In genomic region chr6:139977887-139978332, GRCh38 we compare ENCODE assay signal across 11 cellular contexts.
A peak's percentile ranks its signal among the peaks of the same experiment; 100 is the strongest.
DNase-seq lines count a peak whose midpoint lies in the region; ATAC-seq and TF ChIP-seq lines count a peak whose summit lies in the region.
"Had no signal": no experiment of that assay in that cellular context is flagged by ENCODE, and none has a peak within 500 bp of the region (broad histone marks: within the 10 kb centered on the region; RNA-seq: fewer than 3 reads in every experiment).

No MANE protein-coding gene starts in this region.

- peak overlapping the region; percentile 12; the same call in 1 of the 3 replicates for H2BK15ac ChIP-seq in IMR-90 (ENCODE audit: low read depth, low read length)

- peak overlapping the region; percentile 81 for H3K27ac ChIP-seq in ACC112 (ENCODE audit: low read depth, low read length)
- peak overlapping the region; percentile 9; the same call in 1 of the 2 replicates for H3K27ac ChIP-seq in IMR-90 (ENCODE audit: insufficient read depth, low read length)
- H3K27ac ChIP-seq in coronary artery, result peak overlapping the region; percentile 12 to 71
- peak overlapping the region; percentile 90 for H3K27ac ChIP-seq in mesodermal cell (ENCODE audit: low read depth, low read length, severe bottlenecking)
- H3K27ac ChIP-seq: C4-2B had no signal

- H4K5ac ChIP-seq in IMR-90 (ENCODE audit: low read depth, low read length), result peak overlapping the region; percentile 27; the same call in 1 of the 2 replicates

- no peak overlapping the region for H2AK9ac ChIP-seq in IMR-90 (replicated peaks; ENCODE audit: low read depth, low read length, poor library complexity)

- H3K4ac ChIP-seq in IMR-90 (ENCODE audit: low read depth, low read length), result peak overlapping the region; percentile 72

- H3K18ac ChIP-seq in IMR-90 (ENCODE audit: low read depth, low read length), result peak overlapping the region; percentile 47

- 86% methylated on average over 1 of the region's 2 CpGs; no CpG with 5 or more reads in 1 of the 2 experiments for WGBS in IMR-90 (ENCODE audit: extremely low coverage in 2 of 2, insufficient read length in 1 of 2), 2 experiments
- 58 to 100% methylated on average over 1 to 2 of the region's 2 CpGs for WGBS in mesodermal cell (ENCODE audit: insufficient coverage in 2 of 2), 2 experiments

- no peaks in the 10 kb centered on the region for H3K27me3 Mint-ChIP-seq in activated CD8-positive, alpha-beta T cell treated with anti-CD3 and anti-CD28 coated beads, Interleukin-2, amount 10 ng/mL, durations not matched to agents 7 days and 5 days (ENCODE audit: low read depth)

- no peak for TF ChIP-seq POLR2A in IMR-90 (IDR thresholded peaks at IDR 0.05; ENCODE audit: low read depth, low read length)

- H3K9me1 ChIP-seq in IMR-90 (ENCODE audit: insufficient read depth, low read length), result no peaks in the 10 kb centered on the region; the same call in 1 of the 2 replicates

- no peak overlapping the region for H3K27ac Mint-ChIP-seq in activated CD8-positive, alpha-beta T cell treated with anti-CD3 and anti-CD28 coated beads, Interleukin-2, amount 10 ng/mL, durations not matched to agents 7 days and 5 days
- H3K27ac Mint-ChIP-seq: activated CD4-positive, alpha-beta T cell treated with anti-CD3 and anti-CD28 coated beads for 36 hours had no signal

- peak overlapping the region; percentile 21 for H2BK120ac ChIP-seq in IMR-90 (ENCODE audit: low read depth, low read length)

- no peak overlapping the region for H3K4me3 Mint-ChIP-seq in activated CD8-positive, alpha-beta T cell treated with anti-CD3 and anti-CD28 coated beads, Interleukin-2, amount 10 ng/mL, durations not matched to agents 7 days and 5 days
- H3K4me3 Mint-ChIP-seq: activated CD4-positive, alpha-beta T cell treated with anti-CD3 and anti-CD28 coated beads for 36 hours had no signal

- intact Hi-C loops in IMR-90 (cut with micrococcal nuclease), result loop anchor here (1.0 to 10.0 kb wide), 2 partner anchors 93 to 943 kb away; no protein-coding TSS in a partner anchor

- TF ChIP-seq RAD21 in IMR-90 (IDR thresholded peaks at IDR 0.05; ENCODE audit: low read length), result no peak

- H4K8ac ChIP-seq in IMR-90 (ENCODE audit: low read depth in 2 of 2, low read length in 2 of 2), result peak overlapping the region in 1 of 2 experiments; percentile 23; a peak in 2 of 4 replicates

- no peak overlapping the region for H3K9ac ChIP-seq in IMR-90 (ENCODE audit: low read depth, low read length)

- no peaks in the 10 kb centered on the region for H3K36me3 Mint-ChIP-seq in activated CD8-positive, alpha-beta T cell treated with anti-CD3 and anti-CD28 coated beads, Interleukin-2, amount 10 ng/mL, durations not matched to agents 7 days and 5 days (ENCODE audit: low read depth)

- no peaks in the 10 kb centered on the region for H3K9me3 ChIP-seq in IMR-90 (ENCODE audit: control insufficient read depth, insufficient read depth, low read length)
- H3K9me3 ChIP-seq in mesodermal cell (ENCODE audit: control insufficient read depth, low read length), result peaks cover 7% of the 10 kb centered on the region
- H3K9me3 ChIP-seq: adrenal gland had no signal

- H2AFZ ChIP-seq in ACC112 (ENCODE audit: low read length, unreplicated experiment), result no peak overlapping the region
- H2AFZ ChIP-seq in IMR-90 (replicated peaks; ENCODE audit: low read length, poor library complexity), result no peak overlapping the region

- POLR2A ChIA-PET in IMR-90 (lab: Charles Lee; ENCODE audit: unreplicated experiment), result interaction anchor here (0.7 kb wide), 1 partner anchor 603 kb away, joined by 3 read pairs; the partner anchor contains the start of gene CITED2
- POLR2A ChIA-PET in activated CD8-positive, alpha-beta T cell treated with anti-CD3 and anti-CD28 coated beads, Interleukin-2, amount 10 ng/mL, durations not matched to agents 7 days and 5 days (lab: Charles Lee), result no interaction called here

- H3K4me3 ChIP-seq in ACC112 (ENCODE audit: low read depth, low read length) (peak overlapping the region; percentile 29; the same call in 1 of the 2 replicates), IMR-90 (ENCODE audit: insufficient read depth, low read depth, low read length) (no peak overlapping the region), coronary artery (no peak overlapping the region), mesodermal cell (ENCODE audit: extremely low read depth, insufficient read depth, low read length, poor library complexity, severe bottlenecking) (no peak overlapping the region)
- H3K4me3 ChIP-seq: adrenal gland had no signal

- peak overlapping the region; percentile 75 for H2BK20ac ChIP-seq in IMR-90 (ENCODE audit: low read depth, low read length)

- dilution Hi-C loops in IMR-90 (cut with HindIII; ENCODE audit: low sequenced_read_pairs, unreplicated experiment), result no loop called here

- peak overlapping the region; percentile 69 for H2BK5ac ChIP-seq in IMR-90 (ENCODE audit: low read depth, low read length, poor library complexity, severe bottlenecking)

- H3K56ac ChIP-seq in IMR-90 (ENCODE audit: extremely low read depth, insufficient read depth, low read length), result no peak overlapping the region

- H4K20me1 ChIP-seq in IMR-90 (ENCODE audit: insufficient read depth, low read length), result no peaks in the 10 kb centered on the region

- no peak overlapping the region; the same call in 1 of the 2 replicates for H3K23ac ChIP-seq in IMR-90 (ENCODE audit: low read depth, low read length)

- H4K91ac ChIP-seq in IMR-90 (ENCODE audit: insufficient read depth, low read depth, low read length), result peak overlapping the region; percentile 5

- peaks cover 66% of the 10 kb centered on the region for H3K4me1 ChIP-seq in ACC112 (ENCODE audit: control insufficient read depth, insufficient read depth, low read length, unreplicated experiment)
- H3K4me1 ChIP-seq in IMR-90 (ENCODE audit: control insufficient read depth, insufficient read depth, low read length), result peaks cover 18% of the 10 kb centered on the region
- peaks cover 67% of the 10 kb centered on the region for H3K4me1 ChIP-seq in mesodermal cell (ENCODE audit: control insufficient read depth, insufficient read depth, low read length, poor library complexity, severe bottlenecking)

- in situ Hi-C loops in IMR-90 (cut with MboI; ENCODE audit: low sequenced_read_pairs), result no loop called here

- H3K14ac ChIP-seq in IMR-90 (replicated peaks; ENCODE audit: low read depth, low read length), result peak overlapping the region; percentile 13; the same call in 1 of the 2 replicates

- CTCF ChIA-PET in IMR-90 (lab: Yijun Ruan, JAX), result interaction anchor here (0.7 kb wide), 1 partner anchor 943 kb away, joined by 3 read pairs; no protein-coding TSS in a partner anchor
- CTCF ChIA-PET in activated CD8-positive, alpha-beta T cell treated with anti-CD3 and anti-CD28 coated beads, Interleukin-2, amount 10 ng/mL, durations not matched to agents 7 days and 5 days (lab: Charles Lee), result no interaction called here

- no TSS peak for BruUV-seq in IMR-90 (replicated peaks; lab: Mats Ljungman, UMichigan)

- DNase-seq in IMR-90, result peak; percentile 72
- no peak for DNase-seq in coronary artery (ENCODE audit: low spot score)
- no peak for DNase-seq in iPS-NIHi7 (ENCODE audit: extremely low spot score)
- no peak for DNase-seq in NCI-H446 treated with DMSO at 0.1 percent for 48 hours (lab: John Stamatoyannopoulos, UW)
- DNase-seq in activated CD8-positive, alpha-beta T cell treated with anti-CD3 and anti-CD28 coated beads, Interleukin-2, amount 10 ng/mL, durations not matched to agents 7 days and 5 days, result no peak
- DNase-seq in NCI-H526 treated with DMSO at 0.1 percent for 48 hours (lab: John Stamatoyannopoulos, UW), result no peak
- DNase-seq: activated CD4-positive, alpha-beta T cell treated with anti-CD3 and anti-CD28 coated beads for 36 hours had no signal

- H3K79me1 ChIP-seq in IMR-90 (ENCODE audit: low read depth in 1 of 2, low read length in 2 of 2), result no peaks in the 10 kb centered on the region

- H3K9me3 Mint-ChIP-seq in activated CD8-positive, alpha-beta T cell treated with anti-CD3 and anti-CD28 coated beads, Interleukin-2, amount 10 ng/mL, durations not matched to agents 7 days and 5 days (ENCODE audit: insufficient read depth), result no peaks in the 10 kb centered on the region

- H3K4me2 ChIP-seq in IMR-90 (ENCODE audit: low read depth, low read length), result no peak overlapping the region

- H3K27me3 ChIP-seq in ACC112 (ENCODE audit: insufficient read depth, low read length), result no peaks in the 10 kb centered on the region
- no peaks in the 10 kb centered on the region for H3K27me3 ChIP-seq in IMR-90 (ENCODE audit: control insufficient read depth, insufficient read depth, low read length)
- H3K27me3 ChIP-seq: adrenal gland had no signal

- ATAC-seq in IMR-90 (ENCODE audit: low read depth), result no peak
- no peak for ATAC-seq in activated CD8-positive, alpha-beta T cell treated with anti-CD3 and anti-CD28 coated beads, Interleukin-2, amount 10 ng/mL, durations not matched to agents 7 days and 5 days
- ATAC-seq: activated CD4-positive, alpha-beta T cell treated with anti-CD3 and anti-CD28 coated beads for 36 hours had no signal

- TF ChIP-seq CTCF in IMR-90 (conservative IDR thresholded peaks at IDR 0.05; ENCODE audit: low read depth, low read length) (no peak), coronary artery (IDR thresholded peaks at IDR 0.05) (no peak)

- H3K4me1 Mint-ChIP-seq in activated CD8-positive, alpha-beta T cell treated with anti-CD3 and anti-CD28 coated beads, Interleukin-2, amount 10 ng/mL, durations not matched to agents 7 days and 5 days (ENCODE audit: low read depth), result no peaks in the 10 kb centered on the region

- H2AK5ac ChIP-seq in IMR-90 (ENCODE audit: low read depth, low read length), result peak overlapping the region; percentile 11; the same call in 1 of the 2 replicates

- H3K36me3 ChIP-seq in ACC112 (ENCODE audit: insufficient read depth, low read length), result no peaks in the 10 kb centered on the region
- no peaks in the 10 kb centered on the region for H3K36me3 ChIP-seq in IMR-90 (ENCODE audit: control insufficient read depth, insufficient read depth, low read length)
- H3K36me3 ChIP-seq in mesodermal cell (ENCODE audit: control insufficient read depth, insufficient read depth, low read length), result no peaks in the 10 kb centered on the region
- H3K36me3 ChIP-seq: adrenal gland had no signal

- H3K79me2 ChIP-seq in ACC112 (ENCODE audit: control insufficient read depth, insufficient read depth, low read length, unreplicated experiment), result no peaks in the 10 kb centered on the region

TF ChIP-seq in IMR-90, 13 proteins besides CTCF, POLR2A, EP300 and RAD21 (continues in another document):
- no peak for TF ChIP-seq RCOR1 (IDR thresholded peaks at IDR 0.05; ENCODE audit: insufficient replicate concordance, low read length)
- TF ChIP-seq CHD1 (IDR thresholded peaks at IDR 0.05; ENCODE audit: low read depth, low read length), result no peak
- no peak for TF ChIP-seq RFX5 (IDR thresholded peaks at IDR 0.05; ENCODE audit: low read depth, low read length)
- peak; percentile 82 for TF ChIP-seq USF2 (IDR thresholded peaks at IDR 0.05; ENCODE audit: low read depth, low read length)

Comparison
In these comparisons a context has a peak if more than half of its experiments do, and no peak if none do; other contexts are left out.
1. H3K27ac ChIP-seq: peak in every context shown above with its lines; median percentile 90 in mesodermal cell; 81 in ACC112; 42 in coronary artery; 9 in IMR-90.